8 cellular contexts compared by ENCODE assay signal in genomic region chr19:13905634-13906524, GRCh38. TPM values are rescaled to one million over a fixed set of nuclear protein-coding genes. Genes with fewer than 3 reads are reported as not detected.
DNase-seq lines count a peak whose midpoint lies in the region; ATAC-seq and TF ChIP-seq lines count a peak whose summit lies in the region.

Gene BRME1, minus strand, starts transcription at chr19:13906117. Its CDS starts 1,225 bp downstream, at chr19:13904892.
Gene CC2D1A, plus strand, starts transcription at chr19:13906201. Its CDS starts 241 bp downstream, at chr19:13906442.

- H3K4me3 ChIP-seq in colonic mucosa: peak within 1 kb of the TSS; percentile 81

- H3K9ac ChIP-seq in colonic mucosa (ENCODE audit: low read depth in 2 of 2, low read length in 2 of 2): peak within 1 kb of the TSS; percentile 61 to 93

- intact Hi-C loops in colonic mucosa (cut with DNase I): no loop called here

- H3K27ac ChIP-seq in colonic mucosa: peak within 1 kb of the TSS; percentile 89

- ATAC-seq in GM19025 (IDR thresholded peaks at IDR 0.05; ENCODE audit: low read depth, unreplicated experiment) (peak; percentile 93), HG03280 (IDR thresholded peaks at IDR 0.05; ENCODE audit: unreplicated experiment) (peak; percentile 97)

- no peaks in the 10 kb centered on the region for H3K36me3 ChIP-seq in colonic mucosa

- no peaks in the 10 kb centered on the region for H3K9me3 ChIP-seq in colonic mucosa

- TF ChIP-seq CTCF in AG09319 (IDR thresholded peaks at IDR 0.05; ENCODE audit: low read depth, low read length) (no peak), colonic mucosa (IDR thresholded peaks at IDR 0.05) (no peak)

- H3K4me1 ChIP-seq in colonic mucosa: no peaks in the 10 kb centered on the region

- DNase-seq in AG09319 (ENCODE audit: extremely low read depth, low read depth) (peak; percentile 37), NCI-H510A treated with DMSO at 0.1 percent for 48 hours (lab: John Stamatoyannopoulos, UW) (peak; percentile 79), colonic mucosa (peak; percentile 96), left kidney (ENCODE audit: low read depth, low spot score) (peak; percentile 96)
- DNase-seq in activated CD4-positive, alpha-beta T cell treated with anti-CD3 and anti-CD28 coated beads for 4 hours: peak; percentile 95
- peak; percentile 96 for DNase-seq in stimulated activated CD4-positive, alpha-beta T cell treated with anti-CD3 and anti-CD28 coated beads, Interleukin-1b, Interleukin-23, amount 100 ng/mL, for 48 hours

- no peaks in the 10 kb centered on the region for H3K27me3 ChIP-seq in colonic mucosa

RNA-seq across cellular contexts. Expression of gene BRME1, which starts in this region (rescaled TPM):
- total RNA-seq in colonic mucosa: 10 to 100 TPM in 1 of 2 donors, 1 to 10 TPM in 1; 5.9 to 20.0 TPM

RNA-seq across cellular contexts. Expression of gene CC2D1A, which starts in this region (rescaled TPM):
- total RNA-seq in colonic mucosa: 100 to 1,000 TPM in 1 of 2 donors, 10 to 100 TPM in 1; 81.0 to 123 TPM

Comparison
In these comparisons a context has a peak if more than half of its experiments do, and no peak if none do; other contexts are left out.
1. Peak in every context shown above with its lines: DNase-seq, ATAC-seq, H3K4me3 ChIP-seq and H3K27ac ChIP-seq.
2. DNase-seq: peak in every context shown above with its lines; median percentile 96 in colonic mucosa; 96 in left kidney; 96 in stimulated activated CD4-positive, alpha-beta T cell treated with anti-CD3 and anti-CD28 coated beads, Interleukin-1b, Interleukin-23, amount 100 ng/mL, for 48 hours; 95 in activated CD4-positive, alpha-beta T cell treated with anti-CD3 and anti-CD28 coated beads for 4 hours; 79 in NCI-H510A treated with DMSO at 0.1 percent for 48 hours; 37 in AG09319.